Comparison of ENCODE assay signal across 1 cellular context in the genomic region with DNA sequence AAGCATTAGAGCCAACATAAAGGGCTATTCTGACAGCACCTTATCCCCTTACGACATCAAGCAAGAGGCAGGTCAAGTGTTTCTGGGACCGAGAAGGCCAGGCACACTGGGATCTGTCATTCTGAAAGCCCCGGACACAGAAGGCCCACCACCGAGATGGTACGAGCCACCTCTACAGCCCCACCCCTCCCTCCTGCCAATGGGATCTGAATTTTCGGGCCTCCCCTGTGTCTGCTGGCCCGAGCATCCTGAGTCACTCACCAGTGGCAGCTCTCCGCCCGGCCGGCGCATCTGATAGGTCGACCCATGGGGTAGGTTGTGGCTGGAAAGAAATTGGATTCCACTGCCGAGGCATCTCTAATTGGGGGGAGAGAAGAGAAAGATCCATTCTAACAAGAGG.
TF ChIP-seq lines count a peak whose summit lies in the region.

No MANE protein-coding gene starts in this region.

TF ChIP-seq in GM23338, 12 proteins besides CTCF, POLR2A, EP300 and RAD21 (continued from another document):
- no peak for TF ChIP-seq REST (IDR thresholded peaks at IDR 0.05; ENCODE audit: unreplicated experiment)
- no peak for TF ChIP-seq STAT1 (IDR thresholded peaks at IDR 0.05; ENCODE audit: unreplicated experiment)
- TF ChIP-seq ETS1 (IDR thresholded peaks at IDR 0.05), result no peak
- TF ChIP-seq EZH2 (IDR thresholded peaks at IDR 0.05; ENCODE audit: low read depth, unreplicated experiment), result no peak
- TF ChIP-seq ZNF114 (CRISPR knock-in tag; IDR thresholded peaks at IDR 0.05), result no peak
- no peak for TF ChIP-seq JUNB (IDR thresholded peaks at IDR 0.05; ENCODE audit: unreplicated experiment)
- no peak for TF ChIP-seq CREB1 (CRISPR knock-in tag; IDR thresholded peaks at IDR 0.05; ENCODE audit: low read depth)
- no peak for TF ChIP-seq POLR2AphosphoS5 (IDR thresholded peaks at IDR 0.05; ENCODE audit: low read depth)
- no peak for TF ChIP-seq ZNF462 (CRISPR knock-in tag; IDR thresholded peaks at IDR 0.05)
